In the genomic region with DNA sequence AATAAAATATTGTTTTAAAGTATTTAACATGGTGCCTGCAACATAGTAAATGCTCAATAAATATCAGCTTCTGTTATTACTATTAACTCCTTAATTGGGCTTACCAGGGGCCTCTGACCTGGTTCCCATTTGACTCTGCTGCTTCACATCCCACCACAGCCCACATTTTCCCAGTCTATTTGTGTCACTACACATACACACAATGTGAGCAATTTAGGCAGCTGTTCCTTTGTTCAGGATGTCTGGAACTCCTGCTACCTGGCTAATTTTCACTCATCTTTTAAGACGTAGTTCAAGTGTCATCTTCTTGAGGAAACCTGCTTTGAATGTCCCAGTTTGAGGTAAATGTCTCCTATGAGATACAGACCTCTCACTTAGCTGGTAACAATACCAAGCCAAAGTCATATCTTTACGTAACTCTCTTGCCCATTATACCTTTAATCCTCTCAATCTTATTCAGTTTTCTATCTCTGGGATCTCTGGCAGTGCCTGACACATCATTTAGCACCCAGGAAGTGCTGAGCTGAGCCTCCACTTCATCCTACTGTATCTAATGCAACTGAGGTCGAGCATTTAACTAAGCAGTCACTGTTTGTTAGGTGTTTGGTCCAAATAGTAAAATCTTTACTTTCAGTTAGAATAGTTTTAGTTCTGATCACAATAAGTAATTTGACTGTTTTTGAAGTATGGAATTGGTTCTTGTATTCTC, we compare ENCODE assay signal across 11 cellular contexts. TPM values are rescaled to one million over a fixed set of nuclear protein-coding genes. Genes with fewer than 3 reads are reported as not detected.
DNase-seq lines count a peak whose midpoint lies in the region; ATAC-seq, FAIRE-seq and TF ChIP-seq lines count a peak whose summit lies in the region.
"Had no signal": no experiment of that assay in that cellular context is flagged by ENCODE, and none has a peak within 500 bp of the region (broad histone marks: within the 10 kb centered on the region; RNA-seq: fewer than 3 reads in every experiment).

No MANE protein-coding gene starts in this region.

- peaks cover 80% of the 10 kb centered on the region for H3K4me1 Mint-ChIP-seq in CD14-positive monocyte

- H3K4me1 ChIP-seq in IMR-90 (ENCODE audit: control insufficient read depth, insufficient read depth, low read length) (peaks cover 19% of the 10 kb centered on the region), colonic mucosa (no peaks in the 10 kb centered on the region), neutrophil (ENCODE audit: control insufficient read depth in 1 of 2, insufficient read depth in 1 of 2, low read depth in 1 of 2, low read length in 1 of 2) (peaks cover 85% of the 10 kb centered on the region in 2 experiments)

- H3K27ac Mint-ChIP-seq in CD14-positive monocyte: peak overlapping the region in 6 of 7 donors; percentile 23 to 89 (median 72)

- no peak overlapping the region for H3K9ac ChIP-seq in IMR-90 (ENCODE audit: low read depth, low read length)
- peak overlapping the region in 1 of 2 donors; percentile 19 for H3K9ac ChIP-seq in colonic mucosa (ENCODE audit: low read depth in 2 of 2, low read length in 2 of 2)

- H3K14ac ChIP-seq in IMR-90 (replicated peaks; ENCODE audit: low read depth, low read length): peak overlapping the region; percentile 0; the same call in 1 of the 2 replicates

- intact Hi-C loops in CD14-positive monocyte (cut with micrococcal nuclease) (no loop called here), IMR-90 (cut with micrococcal nuclease) (no loop called here), colonic mucosa (cut with DNase I) (no loop called here)

- H3K4me2 ChIP-seq in IMR-90 (ENCODE audit: low read depth, low read length): no peak overlapping the region

- TF ChIP-seq POLR2A in IMR-90 (IDR thresholded peaks at IDR 0.05; ENCODE audit: low read depth, low read length) (no peak), GM12891 (IDR thresholded peaks at IDR 0.05; ENCODE audit: low read depth, low read length) (no peak)

- FAIRE-seq in GM12891 (lab: Jason Lieb, UNC): no peak
- FAIRE-seq: endometrium had no signal

- in situ Hi-C loops in IMR-90 (cut with MboI; ENCODE audit: low sequenced_read_pairs): no loop called here

- H3K27me3 ChIP-seq in IMR-90 (ENCODE audit: control insufficient read depth, insufficient read depth, low read length) (no peaks in the 10 kb centered on the region), colonic mucosa (no peaks in the 10 kb centered on the region), neutrophil (no peaks in the 10 kb centered on the region)

- TF ChIP-seq RAD21 in IMR-90 (IDR thresholded peaks at IDR 0.05; ENCODE audit: low read length): no peak

- no peak overlapping the region for H2AFZ ChIP-seq in IMR-90 (replicated peaks; ENCODE audit: low read length, poor library complexity)

- POLR2A ChIA-PET in IMR-90 (lab: Charles Lee; ENCODE audit: unreplicated experiment): interaction anchor here (0.6 kb wide), 1 partner anchor 73 kb away, joined by 5 read pairs; no protein-coding TSS in a partner anchor

- no peak overlapping the region for H2AK9ac ChIP-seq in IMR-90 (replicated peaks; ENCODE audit: low read depth, low read length, poor library complexity)

- H3K9me1 ChIP-seq in IMR-90 (ENCODE audit: insufficient read depth, low read length): peaks cover 13% of the 10 kb centered on the region

- H3K4me3 ChIP-seq in IMR-90 (ENCODE audit: insufficient read depth, low read depth, low read length): no peak overlapping the region
- H3K4me3 ChIP-seq in colonic mucosa: no peak overlapping the region
- H3K4me3 ChIP-seq in neutrophil (ENCODE audit: low read depth in 1 of 2, low read length in 1 of 2): peak overlapping the region; percentile 78 to 94

- peak overlapping the region; percentile 27; the same call in 1 of the 2 replicates for H3K4ac ChIP-seq in IMR-90 (ENCODE audit: low read depth, low read length)

- H2BK20ac ChIP-seq in IMR-90 (ENCODE audit: low read depth, low read length): no peak overlapping the region

- no peak overlapping the region for H2BK5ac ChIP-seq in IMR-90 (ENCODE audit: low read depth, low read length, poor library complexity, severe bottlenecking)

- H3K79me1 ChIP-seq in IMR-90 (ENCODE audit: low read depth in 1 of 2, low read length in 2 of 2): peaks cover 25 to 69% of the 10 kb centered on the region in 2 experiments

- peak overlapping the region in 1 of 2 experiments; percentile 27; a peak in 1 of 4 replicates for H4K8ac ChIP-seq in IMR-90 (ENCODE audit: low read depth in 2 of 2, low read length in 2 of 2)

- no peak overlapping the region for H3K56ac ChIP-seq in IMR-90 (ENCODE audit: extremely low read depth, insufficient read depth, low read length)

- H2BK15ac ChIP-seq in IMR-90 (ENCODE audit: low read depth, low read length): no peak overlapping the region

- H3K23ac ChIP-seq in IMR-90 (ENCODE audit: low read depth, low read length): no peak overlapping the region

- no peak for ATAC-seq in IMR-90 (ENCODE audit: low read depth)
- ATAC-seq in GM19463 (IDR thresholded peaks at IDR 0.05; ENCODE audit: unreplicated experiment): no peak

- H4K20me1 ChIP-seq in IMR-90 (ENCODE audit: insufficient read depth, low read length): peaks cover 25% of the 10 kb centered on the region; the same call in 1 of the 2 replicates

- H4K5ac ChIP-seq in IMR-90 (ENCODE audit: low read depth, low read length): no peak overlapping the region; the same call in 1 of the 2 replicates

- TF ChIP-seq CTCF in CD14-positive monocyte (IDR thresholded peaks at IDR 0.05) (no peak), IMR-90 (conservative IDR thresholded peaks at IDR 0.05; ENCODE audit: low read depth, low read length) (no peak), colonic mucosa (IDR thresholded peaks at IDR 0.05) (no peak), neutrophil (IDR thresholded peaks at IDR 0.05) (no peak)

- H3K18ac ChIP-seq in IMR-90 (ENCODE audit: low read depth, low read length): no peak overlapping the region

- CTCF ChIA-PET in IMR-90 (lab: Yijun Ruan, JAX): interaction anchor here (0.6 to 0.7 kb wide), 2 partner anchors 174 to 323 kb away, joined by 3 to 4 read pairs; no protein-coding TSS in a partner anchor

- no peak overlapping the region for H3K27ac ChIP-seq in IMR-90 (ENCODE audit: insufficient read depth, low read length)
- H3K27ac ChIP-seq in colonic mucosa: peak overlapping the region; percentile 13
- H3K27ac ChIP-seq in neutrophil: peak overlapping the region; percentile 99

- dilution Hi-C loops in IMR-90 (cut with HindIII; ENCODE audit: low sequenced_read_pairs, unreplicated experiment): no loop called here

- no peaks in the 10 kb centered on the region for H3K9me3 ChIP-seq in IMR-90 (ENCODE audit: control insufficient read depth, insufficient read depth, low read length)
- H3K9me3 ChIP-seq in colonic mucosa: no peaks in the 10 kb centered on the region
- H3K9me3 ChIP-seq in neutrophil: no peaks in the 10 kb centered on the region

- no peaks in the 10 kb centered on the region for H3K27me3 Mint-ChIP-seq in CD14-positive monocyte (ENCODE audit: low read depth in 3 of 3)

- no peak overlapping the region; the same call in 1 of the 2 replicates for H2AK5ac ChIP-seq in IMR-90 (ENCODE audit: low read depth, low read length)

- 80% methylated on average over 1 of the region's 3 CpGs; no CpG with 5 or more reads in 1 of the 2 experiments for WGBS in IMR-90 (ENCODE audit: extremely low coverage in 2 of 2, insufficient read length in 1 of 2), 2 experiments

- H2BK120ac ChIP-seq in IMR-90 (ENCODE audit: low read depth, low read length): no peak overlapping the region

- no peak for DNase-seq in CD14-positive monocyte (ENCODE audit: low spot score)
- DNase-seq in IMR-90: no peak
- no peak for DNase-seq in colonic mucosa
- no peak for DNase-seq in NCI-H2196 (lab: John Stamatoyannopoulos, UW; ENCODE audit: unreplicated experiment)
- DNase-seq in NCI-H524 (lab: John Stamatoyannopoulos, UW): no peak
- DNase-seq in GM12891 (ENCODE audit: insufficient read length, low spot score): no peak
- DNase-seq: activated CD8-positive, alpha-beta memory T cell treated with anti-CD3 and anti-CD28 coated beads for 24 hours; NK-92 treated with Interleukin-12 subunit alpha and Interleukin-12 subunit beta, amount 100 ng/mL, for 24 hours had no signal

- no TSS peak for BruUV-seq in IMR-90 (replicated peaks; lab: Mats Ljungman, UMichigan)

- no peaks in the 10 kb centered on the region for H3K36me3 ChIP-seq in IMR-90 (ENCODE audit: control insufficient read depth, insufficient read depth, low read length)
- H3K36me3 ChIP-seq in colonic mucosa: no peaks in the 10 kb centered on the region
- H3K36me3 ChIP-seq in neutrophil: no peaks in the 10 kb centered on the region

- no peak overlapping the region for H4K91ac ChIP-seq in IMR-90 (ENCODE audit: insufficient read depth, low read depth, low read length)

- H3K36me3 Mint-ChIP-seq in CD14-positive monocyte: peaks cover 22 to 29% of the 10 kb centered on the region in 2 donors

- peak overlapping the region; percentile 13 to 32 for H3K4me3 Mint-ChIP-seq in CD14-positive monocyte

- H3K9me3 Mint-ChIP-seq in CD14-positive monocyte: no peaks in the 10 kb centered on the region

TF ChIP-seq in IMR-90, 13 proteins besides CTCF, POLR2A, EP300 and RAD21 (continues in another document):
- no peak for TF ChIP-seq CEBPB (IDR thresholded peaks at IDR 0.05; ENCODE audit: low read depth, low read length)
- TF ChIP-seq RCOR1 (IDR thresholded peaks at IDR 0.05; ENCODE audit: insufficient replicate concordance, low read length): no peak

TF ChIP-seq in GM12891, 5 proteins besides CTCF, POLR2A, EP300 and RAD21:
- TF ChIP-seq SPI1 (IDR thresholded peaks at IDR 0.05; ENCODE audit: low read depth, low read length): no peak
- no peak for TF ChIP-seq POU2F2 (IDR thresholded peaks at IDR 0.05; ENCODE audit: low read depth, low read length)
- no peak for TF ChIP-seq TAF1 (IDR thresholded peaks at IDR 0.05; ENCODE audit: low read depth, low read length)
- TF ChIP-seq POLR2AphosphoS5 (IDR thresholded peaks at IDR 0.05; ENCODE audit: low read depth, low read length): no peak
- TF ChIP-seq PAX5 (IDR thresholded peaks at IDR 0.05; ENCODE audit: insufficient read depth, low read length, severe bottlenecking): no peak

RNA-seq across cellular contexts. Expression of gene TGFBR2, which starts 4.5 kb away (rescaled TPM):
- 10 to 100 TPM; 46.6 to 60.3 TPM for polyA plus RNA-seq in CD14-positive monocyte
- total RNA-seq in IMR-90 (2012; rRNA removed): 87.5 and 89.7 TPM in 2 replicates
- polyA plus RNA-seq in IMR-90 (2012; rRNA removed): 58.1 and 63.7 TPM in 2 replicates
- 34.9 and 52.0 TPM in 2 replicates for polyA plus RNA-seq in IMR-90 (2012; cell fraction: cytosol; rRNA removed)
- 17.3 and 35.9 TPM in 2 replicates for polyA plus RNA-seq in IMR-90 (2012; cell fraction: nucleus; rRNA removed; ENCODE audit: low replicate concordance)
- total RNA-seq in colonic mucosa: 10 to 100 TPM; 32.4 to 53.5 TPM
- 0.08 TPM for polyA plus RNA-seq in GM12891 (2012; ENCODE audit: low read depth, missing spikeins)

Comparison
In these comparisons a context has a peak if more than half of its experiments do, and no peak if none do; other contexts are left out.
1. H3K4me3 ChIP-seq: peak in neutrophil (2 of 2); none in IMR-90 (single experiment) and colonic mucosa (single experiment).